In the genomic region with DNA sequence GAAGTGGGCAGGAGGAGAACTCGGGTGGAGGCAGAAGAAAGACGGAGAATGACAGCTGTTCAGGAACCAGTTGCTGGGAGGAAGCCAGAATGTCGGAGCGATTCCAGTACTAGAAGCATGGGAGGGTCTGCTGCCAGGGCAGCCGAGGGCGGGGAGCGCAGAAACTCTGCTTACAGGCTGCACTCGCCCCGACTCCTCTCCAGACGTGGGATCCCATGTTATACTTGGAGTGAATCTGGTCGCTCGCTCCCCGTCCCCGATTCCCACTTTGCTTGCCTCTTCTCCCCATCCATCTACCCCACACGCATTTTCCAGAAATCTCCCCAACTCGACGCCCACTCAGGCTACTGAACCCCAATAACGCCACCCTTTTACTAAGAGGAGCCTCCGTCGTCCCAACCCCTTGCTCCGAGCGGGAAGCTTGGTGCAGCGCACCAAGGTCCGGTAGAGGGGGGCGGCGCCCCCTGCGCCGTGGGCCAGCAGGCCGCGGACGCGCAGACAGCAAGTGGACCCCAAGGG, we compare ENCODE assay signal across 8 cellular contexts. TPM values are rescaled to one million over a fixed set of nuclear protein-coding genes. Genes with fewer than 3 reads are reported as not detected.
DNase-seq lines count a peak whose midpoint lies in the region; ATAC-seq lines count a peak whose summit lies in the region.

No MANE protein-coding gene starts in this region.

- H3K4me3 Mint-ChIP-seq in activated naive CD4-positive, alpha-beta T cell treated with anti-CD3 and anti-CD28 coated beads, Interleukin-2, amount 50 U/mL, for 24 hours = peak overlapping the region; percentile 78

- H3K4me1 ChIP-seq in iPS-15b (ENCODE audit: control insufficient read depth, insufficient read depth, low read length) = peaks cover 5% of the 10 kb centered on the region

- H3K27me3 ChIP-seq in iPS-15b (ENCODE audit: control insufficient read depth, insufficient read depth, low read length) = peaks cover 58% of the 10 kb centered on the region

- no peak overlapping the region for H3K27ac Mint-ChIP-seq in activated naive CD4-positive, alpha-beta T cell treated with anti-CD3 and anti-CD28 coated beads, Interleukin-2, amount 50 U/mL, for 24 hours
- no peak overlapping the region for H3K27ac Mint-ChIP-seq in activated naive CD4-positive, alpha-beta T cell treated with anti-CD3 and anti-CD28 coated beads, Interleukin-2, amount 50 U/mL, for 72 hours

- no peaks in the 10 kb centered on the region for H3K36me3 Mint-ChIP-seq in activated naive CD4-positive, alpha-beta T cell treated with anti-CD3 and anti-CD28 coated beads, Interleukin-2, amount 50 U/mL, for 24 hours
- peaks cover 0 to 4% of the 10 kb centered on the region in 2 donors for H3K36me3 Mint-ChIP-seq in activated naive CD4-positive, alpha-beta T cell treated with anti-CD3 and anti-CD28 coated beads, Interleukin-2, amount 50 U/mL, for 72 hours

- H3K36me3 ChIP-seq in iPS-15b (ENCODE audit: control insufficient read depth, insufficient read depth, low read length) = no peaks in the 10 kb centered on the region

- H3K27me3 Mint-ChIP-seq in activated naive CD4-positive, alpha-beta T cell treated with anti-CD3 and anti-CD28 coated beads, Interleukin-2, amount 50 U/mL, for 24 hours = peaks cover 43% of the 10 kb centered on the region

- peak overlapping the region; percentile 82 for H3K4me3 ChIP-seq in iPS-15b (ENCODE audit: low read depth, low read length)
- H3K4me3 ChIP-seq in skin epidermis = peak overlapping the region; percentile 30 to 61 (median 46)

- H3K9ac ChIP-seq in iPS-15b (ENCODE audit: low read depth, low read length) = peak overlapping the region; percentile 54

- peaks cover 22% of the 10 kb centered on the region for H3K4me1 Mint-ChIP-seq in activated naive CD4-positive, alpha-beta T cell treated with anti-CD3 and anti-CD28 coated beads, Interleukin-2, amount 50 U/mL, for 24 hours

- ATAC-seq in activated naive CD4-positive, alpha-beta T cell treated with anti-CD3 and anti-CD28 coated beads, Interleukin-2, amount 50 U/mL, for 72 hours = no peak
- ATAC-seq in HG03342 (IDR thresholded peaks at IDR 0.05; ENCODE audit: unreplicated experiment) = no peak

- H3K9me3 ChIP-seq in iPS-15b (ENCODE audit: control insufficient read depth, insufficient read depth, low read length) = no peaks in the 10 kb centered on the region

- H3K27ac ChIP-seq in skin epidermis = peak overlapping the region in 19 of 21 experiments; percentile 3 to 87 (median 75)

- H3K9me3 Mint-ChIP-seq in activated naive CD4-positive, alpha-beta T cell treated with anti-CD3 and anti-CD28 coated beads, Interleukin-2, amount 50 U/mL, for 24 hours = no peaks in the 10 kb centered on the region
- H3K9me3 Mint-ChIP-seq in activated naive CD4-positive, alpha-beta T cell treated with anti-CD3 and anti-CD28 coated beads, Interleukin-2, amount 50 U/mL, for 72 hours = no peaks in the 10 kb centered on the region

- DNase-seq in activated naive CD4-positive, alpha-beta T cell treated with anti-CD3 and anti-CD28 coated beads, Interleukin-2, amount 50 U/mL, for 72 hours (ENCODE audit: low spot score in 2 of 2) = no peak
- DNase-seq in HK-2 (ENCODE audit: unreplicated experiment) = peak; percentile 13
- DNase-seq in amygdala (lab: John Stamatoyannopoulos, UW) = peak in 35 of 56 donors; percentile 5 to 73 (median 46)
- no peak for DNase-seq in SHP77 treated with DMSO at 0.1 percent for 48 hours (lab: John Stamatoyannopoulos, UW)

RNA-seq across cellular contexts. Expression of gene GATM, which starts 0.7 kb away (rescaled TPM):
- 1 to 10 TPM; 1.4 to 3.7 TPM for total RNA-seq in activated naive CD4-positive, alpha-beta T cell treated with anti-CD3 and anti-CD28 coated beads, Interleukin-2, amount 50 U/mL, for 72 hours

Comparison
In these comparisons a context has a peak if more than half of its experiments do, and no peak if none do; other contexts are left out.
1. DNase-seq: peak in HK-2 (single experiment) and amygdala (35 of 56); none in activated naive CD4-positive, alpha-beta T cell treated with anti-CD3 and anti-CD28 coated beads, Interleukin-2, amount 50 U/mL, for 72 hours (0 of 2) and SHP77 treated with DMSO at 0.1 percent for 48 hours (single experiment).